In the genomic region with DNA sequence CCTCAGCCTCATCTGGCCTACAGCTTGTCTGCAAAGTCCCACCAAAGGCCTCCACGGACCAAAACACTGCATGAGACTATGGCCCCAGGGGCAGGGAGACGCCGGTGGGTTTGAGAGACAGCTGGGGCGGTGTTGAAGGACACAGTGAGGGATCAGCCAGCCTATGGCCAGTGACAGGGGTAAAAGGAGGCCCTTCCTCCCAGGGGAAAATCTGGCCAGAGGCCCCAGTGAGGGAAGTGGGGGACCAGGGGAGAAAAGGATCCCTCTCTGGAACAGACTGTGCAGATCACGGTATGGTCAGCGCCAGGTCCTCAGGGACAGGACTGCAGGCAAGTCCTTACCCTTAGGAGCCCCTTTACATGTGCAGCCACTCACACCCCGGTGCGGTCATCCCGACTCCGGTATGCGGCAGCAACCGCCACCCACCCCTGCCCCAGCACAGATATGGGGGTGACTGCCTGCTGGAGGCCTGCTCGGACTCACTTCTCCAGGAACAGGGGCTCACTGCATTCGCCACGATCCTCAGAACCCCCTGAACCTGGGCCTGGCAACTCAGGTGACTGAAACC, we compare ENCODE assay signal across 8 cellular contexts. TPM values are rescaled to one million over a fixed set of nuclear protein-coding genes. Genes with fewer than 3 reads are reported as not detected.
DNase-seq lines count a peak whose midpoint lies in the region; ATAC-seq and TF ChIP-seq lines count a peak whose summit lies in the region.

No MANE protein-coding gene starts in this region.

- H3K9me3 ChIP-seq in gastrocnemius medialis, result no peaks in the 10 kb centered on the region

- no peaks in the 10 kb centered on the region for H3K9me3 Mint-ChIP-seq in activated CD4-positive, alpha-beta T cell treated with anti-CD3 and anti-CD28 coated beads, Interleukin-2, amount 10 ng/mL, durations not matched to agents 24 days and 14 days
- H3K9me3 Mint-ChIP-seq in activated CD8-positive, alpha-beta T cell treated with anti-CD3 and anti-CD28 coated beads for 36 hours, result no peaks in the 10 kb centered on the region

- peak overlapping the region; percentile 86 for H3K27ac Mint-ChIP-seq in activated CD4-positive, alpha-beta T cell treated with anti-CD3 and anti-CD28 coated beads, Interleukin-2, amount 10 ng/mL, durations not matched to agents 24 days and 14 days
- peak overlapping the region; percentile 90 for H3K27ac Mint-ChIP-seq in activated CD8-positive, alpha-beta T cell treated with anti-CD3 and anti-CD28 coated beads for 36 hours

- POLR2A ChIA-PET in activated CD8-positive, alpha-beta T cell treated with anti-CD3 and anti-CD28 coated beads for 36 hours (lab: Charles Lee), result interaction anchor here (0.8 to 1.8 kb wide), 10 partner anchors 12 to 393 kb away, joined by 3 to 10 read pairs (median 4); a partner anchor contains a TSS

- no peaks in the 10 kb centered on the region for H3K27me3 ChIP-seq in gastrocnemius medialis

- no peak for DNase-seq in activated CD4-positive, alpha-beta T cell treated with anti-CD3 and anti-CD28 coated beads, Interleukin-2, amount 10 ng/mL, durations not matched to agents 24 days and 14 days
- no peak for DNase-seq in activated CD4-positive, alpha-beta T cell treated with anti-CD3 and anti-CD28 coated beads, Interleukin-2, amount 50 U/mL, for 4 hours
- DNase-seq in activated CD8-positive, alpha-beta T cell treated with anti-CD3 and anti-CD28 coated beads for 36 hours, result peak; percentile 39
- DNase-seq in fibroblast of villous mesenchyme (ENCODE audit: low read depth) (peak; percentile 19), gastrocnemius medialis (peak in 1 of 2 donors; percentile 29), NOMO-1 (lab: John Stamatoyannopoulos, UW; ENCODE audit: unreplicated experiment in 2 of 2) (no peak)

- H3K27ac ChIP-seq in gastrocnemius medialis, result peak overlapping the region; percentile 89 to 96 (median 92)

- H3K4me3 ChIP-seq in fibroblast of villous mesenchyme (ENCODE audit: low read depth, low read length) (peak overlapping the region; percentile 86), gastrocnemius medialis (peak overlapping the region; percentile 61 to 91 (median 86))

- ATAC-seq in activated CD8-positive, alpha-beta T cell treated with anti-CD3 and anti-CD28 coated beads for 36 hours, result no peak
- ATAC-seq in gastrocnemius medialis, result no peak
- no peak for ATAC-seq in HG03439 (IDR thresholded peaks at IDR 0.05; ENCODE audit: unreplicated experiment)
- no peak for ATAC-seq in GM18868 (IDR thresholded peaks at IDR 0.05; ENCODE audit: unreplicated experiment)

- H3K4me1 Mint-ChIP-seq in activated CD4-positive, alpha-beta T cell treated with anti-CD3 and anti-CD28 coated beads, Interleukin-2, amount 10 ng/mL, durations not matched to agents 24 days and 14 days, result peaks cover 46% of the 10 kb centered on the region
- peaks cover 55% of the 10 kb centered on the region for H3K4me1 Mint-ChIP-seq in activated CD8-positive, alpha-beta T cell treated with anti-CD3 and anti-CD28 coated beads for 36 hours (ENCODE audit: low read depth)

- in situ Hi-C loops in gastrocnemius medialis (cut with MboI; ENCODE audit: low sequenced_read_pairs in 4 of 4), result no loop called here

- no peak for TF ChIP-seq POLR2A in gastrocnemius medialis (IDR thresholded peaks at IDR 0.05)

- no peak for TF ChIP-seq CTCF in activated CD8-positive, alpha-beta T cell treated with anti-CD3 and anti-CD28 coated beads for 36 hours (IDR thresholded peaks at IDR 0.05)
- TF ChIP-seq CTCF in fibroblast of villous mesenchyme (IDR thresholded peaks at IDR 0.05; ENCODE audit: insufficient read depth, low read depth, low read length) (no peak), gastrocnemius medialis (IDR thresholded peaks at IDR 0.05 in 4 of 5, conservative IDR thresholded peaks at IDR 0.05 in 1 of 5) (no peak)

- peak overlapping the region; percentile 94 for H3K4me3 Mint-ChIP-seq in activated CD4-positive, alpha-beta T cell treated with anti-CD3 and anti-CD28 coated beads, Interleukin-2, amount 10 ng/mL, durations not matched to agents 24 days and 14 days
- peak overlapping the region; percentile 91 for H3K4me3 Mint-ChIP-seq in activated CD8-positive, alpha-beta T cell treated with anti-CD3 and anti-CD28 coated beads for 36 hours

- peaks cover 0 to 11% of the 10 kb centered on the region in 2 donors for H3K36me3 ChIP-seq in gastrocnemius medialis

- no peaks in the 10 kb centered on the region for H3K27me3 Mint-ChIP-seq in activated CD4-positive, alpha-beta T cell treated with anti-CD3 and anti-CD28 coated beads, Interleukin-2, amount 10 ng/mL, durations not matched to agents 24 days and 14 days
- H3K27me3 Mint-ChIP-seq in activated CD8-positive, alpha-beta T cell treated with anti-CD3 and anti-CD28 coated beads for 36 hours, result no peaks in the 10 kb centered on the region

- H3K36me3 Mint-ChIP-seq in activated CD4-positive, alpha-beta T cell treated with anti-CD3 and anti-CD28 coated beads, Interleukin-2, amount 10 ng/mL, durations not matched to agents 24 days and 14 days (ENCODE audit: low read depth), result peaks cover 22% of the 10 kb centered on the region
- H3K36me3 Mint-ChIP-seq in activated CD8-positive, alpha-beta T cell treated with anti-CD3 and anti-CD28 coated beads for 36 hours (ENCODE audit: low read depth), result peaks cover 25% of the 10 kb centered on the region

- CTCF ChIA-PET in activated CD8-positive, alpha-beta T cell treated with anti-CD3 and anti-CD28 coated beads for 36 hours (lab: Charles Lee), result interaction anchor here (0.9 to 1.3 kb wide), 6 partner anchors 13 to 51 kb away, joined by 3 to 9 read pairs (median 5); a partner anchor contains a TSS

- intact Hi-C loops in activated CD4-positive, alpha-beta T cell treated with anti-CD3 and anti-CD28 coated beads, Interleukin-2, amount 10 ng/mL, durations not matched to agents 24 days and 14 days (cut with micrococcal nuclease), result loop anchor here (10.0 kb wide), 3 partner anchors 209 to 739 kb away; a partner anchor contains a TSS
- intact Hi-C loops in activated CD8-positive, alpha-beta T cell treated with anti-CD3 and anti-CD28 coated beads for 36 hours (cut with micrococcal nuclease), result loop anchor here (5.0 kb wide), 1 partner anchor 46 kb away; a partner anchor contains a TSS
- intact Hi-C loops in gastrocnemius medialis (cut with DNase I; ENCODE audit: low total_unique reads), result loop anchor here (5.0 kb wide), 2 partner anchors 34 to 411 kb away; a partner anchor contains a TSS

- H3K4me1 ChIP-seq in gastrocnemius medialis, result peaks cover 45 to 50% of the 10 kb centered on the region in 2 donors

RNA-seq across cellular contexts. Expression of a gene that starts 1.3 kb away (rescaled TPM):
- total RNA-seq in activated CD4-positive, alpha-beta T cell treated with anti-CD3 and anti-CD28 coated beads, Interleukin-2, amount 10 ng/mL, durations not matched to agents 24 days and 14 days, result 195 TPM in 2 replicates
- 100 to 1,000 TPM; 129 to 132 TPM for total RNA-seq in activated CD8-positive, alpha-beta T cell treated with anti-CD3 and anti-CD28 coated beads for 36 hours
- total RNA-seq in fibroblast of villous mesenchyme, result 89.9 and 142 TPM in 2 replicates
- total RNA-seq in gastrocnemius medialis, result 10 to 100 TPM; 15.0 to 29.1 (median 24.0) TPM

RNA-seq across cellular contexts. Expression of a gene that starts 8.8 kb away (rescaled TPM):
- total RNA-seq in activated CD4-positive, alpha-beta T cell treated with anti-CD3 and anti-CD28 coated beads, Interleukin-2, amount 10 ng/mL, durations not matched to agents 24 days and 14 days, result 0.12 TPM in 1 of 2 replicates, not detected in the other
- under 1 TPM in 1 of 2 experiments, not detected in 1; 0.25 TPM for total RNA-seq in activated CD8-positive, alpha-beta T cell treated with anti-CD3 and anti-CD28 coated beads for 36 hours
- 0.32 and 0.86 TPM in 2 replicates for total RNA-seq in fibroblast of villous mesenchyme
- not detected for total RNA-seq in gastrocnemius medialis

RNA-seq across cellular contexts. Expression of a gene that starts 33.4 kb away (rescaled TPM):
- total RNA-seq in activated CD4-positive, alpha-beta T cell treated with anti-CD3 and anti-CD28 coated beads, Interleukin-2, amount 10 ng/mL, durations not matched to agents 24 days and 14 days, result 11.5 and 12.5 TPM in 2 replicates
- total RNA-seq in activated CD8-positive, alpha-beta T cell treated with anti-CD3 and anti-CD28 coated beads for 36 hours, result 10 to 100 TPM; 10.4 TPM
- 10.8 and 11.0 TPM in 2 replicates for total RNA-seq in fibroblast of villous mesenchyme
- total RNA-seq in gastrocnemius medialis, result 10 to 100 TPM; 13.4 to 22.8 (median 19.7) TPM

RNA-seq across cellular contexts. Expression of a gene that starts 34.9 kb away (rescaled TPM):
- 13.3 and 15.2 TPM in 2 replicates for total RNA-seq in activated CD4-positive, alpha-beta T cell treated with anti-CD3 and anti-CD28 coated beads, Interleukin-2, amount 10 ng/mL, durations not matched to agents 24 days and 14 days
- 10 to 100 TPM; 12.4 to 15.7 TPM for total RNA-seq in activated CD8-positive, alpha-beta T cell treated with anti-CD3 and anti-CD28 coated beads for 36 hours
- total RNA-seq in fibroblast of villous mesenchyme, result 9.7 and 12.1 TPM in 2 replicates
- total RNA-seq in gastrocnemius medialis, result 10 to 100 TPM; 24.0 to 35.6 (median 29.1) TPM

RNA-seq across cellular contexts. Expression of a gene that starts 47.2 kb away (rescaled TPM):
- total RNA-seq in activated CD4-positive, alpha-beta T cell treated with anti-CD3 and anti-CD28 coated beads, Interleukin-2, amount 10 ng/mL, durations not matched to agents 24 days and 14 days, result 56.2 and 62.3 TPM in 2 replicates
- 10 to 100 TPM; 45.1 to 52.3 TPM for total RNA-seq in activated CD8-positive, alpha-beta T cell treated with anti-CD3 and anti-CD28 coated beads for 36 hours
- total RNA-seq in fibroblast of villous mesenchyme (26.1 and 34.1 TPM in 2 replicates), gastrocnemius medialis (10 to 100 TPM; 13.7 to 20.8 (median 17.3) TPM)

Comparison
In these comparisons a context has a peak if more than half of its experiments do, and no peak if none do; other contexts are left out.
1. DNase-seq: peak in activated CD8-positive, alpha-beta T cell treated with anti-CD3 and anti-CD28 coated beads for 36 hours (single experiment) and fibroblast of villous mesenchyme (single experiment); none in activated CD4-positive, alpha-beta T cell treated with anti-CD3 and anti-CD28 coated beads, Interleukin-2, amount 10 ng/mL, durations not matched to agents 24 days and 14 days (single experiment), activated CD4-positive, alpha-beta T cell treated with anti-CD3 and anti-CD28 coated beads, Interleukin-2, amount 50 U/mL, for 4 hours (0 of 2) and NOMO-1 (0 of 2).